9 cellular contexts compared by ENCODE assay signal in the genomic region with DNA sequence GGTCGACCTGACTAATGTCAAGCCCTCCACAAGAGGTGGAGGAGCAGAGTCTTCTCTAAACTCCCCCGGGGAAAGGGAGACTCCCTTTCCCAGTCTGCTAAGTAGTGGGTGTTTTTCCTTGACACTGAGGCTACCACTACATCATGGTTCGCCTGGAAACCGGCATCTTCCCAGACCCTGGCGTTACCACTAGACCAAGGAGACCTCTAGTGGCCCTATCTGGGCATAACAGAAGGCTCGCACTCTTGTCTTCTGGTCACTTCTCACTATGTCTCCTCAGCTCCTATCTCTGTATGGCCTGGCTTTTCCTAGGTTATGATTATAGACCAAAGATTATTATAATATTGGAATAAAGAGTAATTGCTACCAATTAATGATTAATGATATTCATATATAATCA. TPM values are rescaled to one million over a fixed set of nuclear protein-coding genes. Genes with fewer than 3 reads are reported as not detected.
A peak's percentile ranks its signal among the peaks of the same experiment; 100 is the strongest.
DNase-seq lines count a peak whose midpoint lies in the region; ATAC-seq and TF ChIP-seq lines count a peak whose summit lies in the region.
"Not testable (repeated sequence)": the region's sequence is repeated elsewhere in the genome, so short reads cannot be mapped to it uniquely, and the experiment has no call there.
"Had no signal": no experiment of that assay in that cellular context is flagged by ENCODE, and none has a peak within 500 bp of the region (broad histone marks: within the 10 kb centered on the region; RNA-seq: fewer than 3 reads in every experiment).

No MANE protein-coding gene starts in this region.

- not testable (repeated sequence) for H3K9me2 ChIP-seq in OCI-LY1 (ENCODE audit: low read depth, low read length)

- not testable (repeated sequence) for H3K36me3 Mint-ChIP-seq in activated CD4-positive, alpha-beta T cell treated with anti-CD3 and anti-CD28 coated beads for 36 hours (ENCODE audit: low read depth); endodermal cell (ENCODE audit: low read depth)

- H3K4me2 ChIP-seq in OCI-LY1 (ENCODE audit: low read length): not testable (repeated sequence)

- POLR2A ChIA-PET in activated CD4-positive, alpha-beta T cell treated with anti-CD3 and anti-CD28 coated beads for 36 hours (lab: Charles Lee): not testable (repeated sequence)

- 30 to 62% methylated on average over 3 to 6 of the region's 6 CpGs for WGBS in endodermal cell (ENCODE audit: insufficient coverage in 1 of 2, insufficient read length in 1 of 2), 2 experiments
- 21% methylated on average over 6 of the region's 6 CpGs for WGBS in prostate gland

- H3K4me3 Mint-ChIP-seq in activated CD4-positive, alpha-beta T cell treated with anti-CD3 and anti-CD28 coated beads for 36 hours; endodermal cell: not testable (repeated sequence)

- H3K36me3 ChIP-seq in OCI-LY1 (ENCODE audit: insufficient read depth, low read length); endodermal cell (ENCODE audit: control insufficient read depth, insufficient read depth, low read length); prostate gland: not testable (repeated sequence)

- not testable (repeated sequence) for H3K4me3 ChIP-seq in OCI-LY1 (ENCODE audit: low read depth, low read length, poor library complexity, severe bottlenecking); endodermal cell (ENCODE audit: low read length); prostate gland

- DNase-seq in AG09319 (ENCODE audit: extremely low read depth, low read depth) (peak; percentile 23), M059J (ENCODE audit: low read depth) (peak; percentile 73), endodermal cell (peak; percentile 85), islet precursor cell (peak; percentile 66), prostate gland (ENCODE audit: low spot score) (peak; percentile 14)
- not testable (repeated sequence) for DNase-seq in GM10266 (ENCODE audit: extremely low spot score)
- DNase-seq in activated CD4-positive, alpha-beta T cell treated with anti-CD3 and anti-CD28 coated beads for 36 hours: peak; percentile 51

- not testable (repeated sequence) for H4K20me1 ChIP-seq in OCI-LY1 (ENCODE audit: insufficient read depth, low read length)

- not testable (repeated sequence) for TF ChIP-seq POLR2A in prostate gland (IDR thresholded peaks at IDR 0.05)

- ATAC-seq in activated CD4-positive, alpha-beta T cell treated with anti-CD3 and anti-CD28 coated beads for 36 hours: not testable (repeated sequence)

- not testable (repeated sequence) for H3K9ac ChIP-seq in OCI-LY1 (ENCODE audit: low read length); endodermal cell (ENCODE audit: extremely low read depth, low read length, poor library complexity, severe bottlenecking)

- not testable (repeated sequence) for H3F3A ChIP-seq in OCI-LY1 (ENCODE audit: insufficient read depth, low read length)

- H2AFZ ChIP-seq in OCI-LY1 (ENCODE audit: low read length): not testable (repeated sequence)

- not testable (repeated sequence) for H3K4me1 Mint-ChIP-seq in activated CD4-positive, alpha-beta T cell treated with anti-CD3 and anti-CD28 coated beads for 36 hours; endodermal cell

- not testable (repeated sequence) for H3K9me3 Mint-ChIP-seq in activated CD4-positive, alpha-beta T cell treated with anti-CD3 and anti-CD28 coated beads for 36 hours (ENCODE audit: low read depth)
- H3K9me3 Mint-ChIP-seq in endodermal cell: peaks cover 76% of the 10 kb centered on the region

- CTCF ChIA-PET in activated CD4-positive, alpha-beta T cell treated with anti-CD3 and anti-CD28 coated beads for 36 hours (lab: Charles Lee): not testable (repeated sequence)

- TF ChIP-seq CTCF in AG09319 (IDR thresholded peaks at IDR 0.05; ENCODE audit: low read depth, low read length) (peak; percentile 57), GM10266 (IDR thresholded peaks at IDR 0.05; ENCODE audit: control insufficient read depth, insufficient read depth, low read depth, missing control alignments) (peak; percentile 48), OCI-LY1 (IDR thresholded peaks at IDR 0.05; ENCODE audit: low read length) (peak; percentile 34), endodermal cell (conservative IDR thresholded peaks at IDR 0.05) (peak; percentile 59), prostate gland (IDR thresholded peaks at IDR 0.05) (peak in 2 of 4 experiments; percentile 17 to 49)

- H3K27ac ChIP-seq in OCI-LY1 (ENCODE audit: low read depth, low read length, poor library complexity, severe bottlenecking); endodermal cell (ENCODE audit: low read depth, low read length); prostate gland: not testable (repeated sequence)

- H3K27me3 Mint-ChIP-seq in activated CD4-positive, alpha-beta T cell treated with anti-CD3 and anti-CD28 coated beads for 36 hours: peaks cover 21% of the 10 kb centered on the region
- H3K27me3 Mint-ChIP-seq in endodermal cell (ENCODE audit: insufficient read depth): not testable (repeated sequence)

- H3K79me2 ChIP-seq in OCI-LY1 (ENCODE audit: insufficient read depth, low read length): not testable (repeated sequence)

- not testable (repeated sequence) for H3K27ac Mint-ChIP-seq in activated CD4-positive, alpha-beta T cell treated with anti-CD3 and anti-CD28 coated beads for 36 hours; endodermal cell

- intact Hi-C loops in activated CD4-positive, alpha-beta T cell treated with anti-CD3 and anti-CD28 coated beads for 36 hours (cut with DNase I, micrococcal nuclease): loop anchor here in 1 of 2 experiments (5.0 kb wide), 1 partner anchor 172 kb away; no protein-coding TSS in a partner anchor
- intact Hi-C loops in prostate gland (cut with DNase I): not testable (repeated sequence)

- not testable (repeated sequence) for H3K9me3 ChIP-seq in OCI-LY1 (ENCODE audit: low read length); endodermal cell (ENCODE audit: control insufficient read depth, low read length); prostate gland

- H3K27me3 ChIP-seq in OCI-LY1 (ENCODE audit: insufficient read depth, low read length); endodermal cell (ENCODE audit: control insufficient read depth, insufficient read depth, low read length, poor library complexity, severe bottlenecking); prostate gland (replicated peaks; ENCODE audit: insufficient read depth): not testable (repeated sequence)

- not testable (repeated sequence) for H3K4me1 ChIP-seq in OCI-LY1 (ENCODE audit: insufficient read depth, low read length, severe bottlenecking); endodermal cell (ENCODE audit: control insufficient read depth, insufficient read depth, low read length); prostate gland (replicated peaks)

RNA-seq across cellular contexts. Expression of gene PSG9, which starts 5.4 kb away (rescaled TPM):
- total RNA-seq in M059J (2014; rRNA removed; shearing (Covaris generic)): 4.3 and 5.8 TPM in 2 replicates
- not detected for total RNA-seq in activated CD4-positive, alpha-beta T cell treated with anti-CD3 and anti-CD28 coated beads for 36 hours
- total RNA-seq in endodermal cell (not detected), prostate gland (not detected)
- polyA plus RNA-seq in endodermal cell (2013, experiment 1 of 2): not detected
- not detected for polyA plus RNA-seq in endodermal cell (2013, experiment 2 of 2)
- total RNA-seq: activated CD8-positive, alpha-beta memory T cell treated with anti-CD3 and anti-CD28 coated beads, Interleukin-2, amount 10 ng/mL, durations not matched to agents 7 days and 5 days had no signal
